30 cellular contexts compared by ENCODE assay signal in genomic region chr19:3638208-3639193, GRCh38. TPM values are rescaled to one million over a fixed set of nuclear protein-coding genes. Genes with fewer than 3 reads are reported as not detected.
"Had no signal": no experiment of that assay in that cellular context is flagged by ENCODE, and none has a peak within 500 bp of the region (broad histone marks: within the 10 kb centered on the region; RNA-seq: fewer than 3 reads in every experiment).

No MANE protein-coding gene starts in this region.

- H3K27me3 ChIP-seq: brain microvascular endothelial cell, heart left ventricle had no signal

- DNase-seq: activated CD4-positive, alpha-beta memory T cell treated with anti-CD3 and anti-CD28 coated beads, Interleukin-2, amount 10 ng/mL, durations not matched to agents 7 days and 5 days; activated CD4-positive, alpha-beta T cell treated with anti-CD3 and anti-CD28 coated beads for 1 hour; activated CD4-positive, alpha-beta T cell treated with anti-CD3 and anti-CD28 coated beads for 4 hours; activated CD4-positive, alpha-beta T cell treated with anti-CD3 and anti-CD28 coated beads, Interleukin-2, amount 10 ng/mL, durations not matched to agents 7 days and 5 days; activated CD4-positive, alpha-beta T cell treated with anti-CD3 and anti-CD28 coated beads, Interleukin-2, amount 50 U/mL, for 4 hours; activated CD8-positive, alpha-beta memory T cell treated with anti-CD3 and anti-CD28 coated beads, Interleukin-2, amount 50 U/mL, for 48 hours; activated effector memory CD4-positive, alpha-beta T cell treated with Interleukin-2 at 50 U/mL for 16 hours; activated gamma-delta T cell treated with Interleukin-2 at 50 U/mL for 16 hours; activated naive CD4-positive, alpha-beta T cell treated with anti-CD3 and anti-CD28 coated beads, Interleukin-2, amount 50 U/mL, for 16 hours; activated naive CD4-positive, alpha-beta T cell treated with Interleukin-2 at 50 U/mL for 16 hours; activated T-cell treated with anti-CD3 and anti-CD28 coated beads for 4 hours; activated T-cell treated with anti-CD3 and anti-CD28 coated beads, Interleukin-2, amount 50 U/mL, for 24 hours; amniotic stem cell; anterior cingulate cortex; brain microvascular endothelial cell; cortex of kidney; dermis blood vessel endothelial cell; effector CD8-positive, alpha-beta T cell; foreskin fibroblast; heart left ventricle; T-helper 2 cell had no signal

- ATAC-seq: activated T-helper 17 cell treated with anti-CD3 and anti-CD28 coated beads, Interleukin-2, amount 50 U/mL, for 72 hours; esophagus mucosa; heart left ventricle had no signal

- H3K9me3 ChIP-seq: heart left ventricle had no signal

- H3K36me3 Mint-ChIP-seq: activated naive CD8-positive, alpha-beta T cell had no signal

- H3K4me1 Mint-ChIP-seq: activated CD4-positive, alpha-beta memory T cell treated with anti-CD3 and anti-CD28 coated beads, Interleukin-2, amount 10 ng/mL, durations not matched to agents 7 days and 5 days; activated CD4-positive, alpha-beta T cell treated with anti-CD3 and anti-CD28 coated beads, Interleukin-2, amount 10 ng/mL, durations not matched to agents 7 days and 5 days; activated T-helper 17 cell treated with anti-CD3 and anti-CD28 coated beads, Interleukin-2, amount 50 U/mL, for 72 hours had no signal

- H3K27ac ChIP-seq: brain microvascular endothelial cell, heart left ventricle had no signal

- H3K27me3 Mint-ChIP-seq: activated CD4-positive, alpha-beta memory T cell treated with anti-CD3 and anti-CD28 coated beads, Interleukin-2, amount 10 ng/mL, durations not matched to agents 7 days and 5 days; activated CD4-positive, alpha-beta T cell treated with anti-CD3 and anti-CD28 coated beads, Interleukin-2, amount 10 ng/mL, durations not matched to agents 7 days and 5 days; activated naive CD8-positive, alpha-beta T cell; activated T-cell treated with anti-CD3 and anti-CD28 coated beads, Interleukin-2, amount 50 U/mL, for 24 hours; activated T-helper 17 cell treated with anti-CD3 and anti-CD28 coated beads, Interleukin-2, amount 50 U/mL, for 72 hours; central memory CD8-positive, alpha-beta T cell had no signal

- H3K4me1 ChIP-seq: heart left ventricle had no signal

- FAIRE-seq: astrocyte, bronchial epithelial cell, colon, frontal cortex had no signal

- H3K27ac Mint-ChIP-seq: activated CD4-positive, alpha-beta memory T cell treated with anti-CD3 and anti-CD28 coated beads, Interleukin-2, amount 10 ng/mL, durations not matched to agents 7 days and 5 days; activated CD4-positive, alpha-beta T cell treated with anti-CD3 and anti-CD28 coated beads, Interleukin-2, amount 10 ng/mL, durations not matched to agents 7 days and 5 days; activated naive CD8-positive, alpha-beta T cell; activated T-cell treated with anti-CD3 and anti-CD28 coated beads, Interleukin-2, amount 50 U/mL, for 24 hours; activated T-helper 17 cell treated with anti-CD3 and anti-CD28 coated beads, Interleukin-2, amount 50 U/mL, for 72 hours had no signal

- H3K4me3 Mint-ChIP-seq: activated CD4-positive, alpha-beta memory T cell treated with anti-CD3 and anti-CD28 coated beads, Interleukin-2, amount 10 ng/mL, durations not matched to agents 7 days and 5 days; activated CD4-positive, alpha-beta T cell treated with anti-CD3 and anti-CD28 coated beads, Interleukin-2, amount 10 ng/mL, durations not matched to agents 7 days and 5 days; activated naive CD8-positive, alpha-beta T cell; activated T-cell treated with anti-CD3 and anti-CD28 coated beads, Interleukin-2, amount 50 U/mL, for 24 hours; activated T-helper 17 cell treated with anti-CD3 and anti-CD28 coated beads, Interleukin-2, amount 50 U/mL, for 72 hours; central memory CD8-positive, alpha-beta T cell had no signal

- H3K9me3 Mint-ChIP-seq: activated CD4-positive, alpha-beta memory T cell treated with anti-CD3 and anti-CD28 coated beads, Interleukin-2, amount 10 ng/mL, durations not matched to agents 7 days and 5 days; activated CD4-positive, alpha-beta T cell treated with anti-CD3 and anti-CD28 coated beads, Interleukin-2, amount 10 ng/mL, durations not matched to agents 7 days and 5 days; activated T-cell treated with anti-CD3 and anti-CD28 coated beads, Interleukin-2, amount 50 U/mL, for 24 hours; activated T-helper 17 cell treated with anti-CD3 and anti-CD28 coated beads, Interleukin-2, amount 50 U/mL, for 72 hours; central memory CD8-positive, alpha-beta T cell had no signal

- H3K4me3 ChIP-seq: heart left ventricle had no signal

RNA-seq across cellular contexts. Expression of gene TBXA2R, which starts 31.8 kb away (rescaled TPM):
- total RNA-seq: bronchial epithelial cell had no signal

RNA-seq across cellular contexts. Expression of gene GIPC3, which starts 53.2 kb away (rescaled TPM):
- total RNA-seq: bronchial epithelial cell, epithelial cell of proximal tubule had no signal
